ENCODE assay signal across 1 cellular context in genomic region chr6:168038576-168039140, GRCh38.
TF ChIP-seq lines count a peak whose summit lies in the region.

No MANE protein-coding gene starts in this region.

TF ChIP-seq in K562, 482 proteins besides CTCF, POLR2A, EP300 and RAD21:
- TF ChIP-seq CEBPG (CRISPR knock-in tag; IDR thresholded peaks at IDR 0.05), result no peak
- peak in 1 of 2 experiments; percentile 35; a peak in 1 of 4 replicates for TF ChIP-seq CEBPG (tag; conservative IDR thresholded peaks at IDR 0.05 in 1 of 2, IDR thresholded peaks at IDR 0.05 in 1 of 2)
- TF ChIP-seq CEBPB (tag; IDR thresholded peaks at IDR 0.05), result peak; percentile 59
- no peak for TF ChIP-seq NR4A1 (CRISPR knock-in tag; IDR thresholded peaks at IDR 0.05)
- no peak for TF ChIP-seq NR4A1 (tag; IDR thresholded peaks at IDR 0.05)
